ENCODE assay signal across 19 cellular contexts in the genomic region with DNA sequence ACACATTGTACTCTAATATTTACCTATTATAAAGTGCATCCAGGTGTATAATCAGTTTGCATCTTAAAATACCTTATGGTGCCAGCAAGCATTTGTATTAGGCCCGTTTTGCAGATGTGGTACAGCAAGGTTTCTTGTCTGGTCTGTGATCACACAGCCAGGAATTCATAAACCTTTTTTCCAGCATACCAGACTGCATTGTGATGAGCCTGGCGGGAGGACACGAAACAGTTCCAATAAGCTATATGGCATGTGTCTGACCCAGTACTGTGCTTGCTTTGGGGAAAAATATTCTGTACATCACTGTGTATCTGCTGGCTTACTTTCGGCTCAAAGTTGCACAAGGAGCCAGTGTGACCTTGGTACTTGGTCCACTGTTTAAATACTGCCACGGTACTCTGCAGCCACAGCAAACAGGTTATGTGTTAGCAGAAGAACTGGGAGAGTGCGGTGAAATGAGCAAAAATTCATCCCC.
"Had no signal": no experiment of that assay in that cellular context is flagged by ENCODE, and none has a peak within 500 bp of the region (broad histone marks: within the 10 kb centered on the region; RNA-seq: fewer than 3 reads in every experiment).

No MANE protein-coding gene starts in this region.

- H3K4me1 ChIP-seq: foreskin keratinocyte, prostate gland had no signal

- H3K4me3 Mint-ChIP-seq: dendritic cell treated with granulocyte-macrophage colony-stimulating factor and Interleukin-4, amounts not matched to agents 40 ng/mL and 50 ng/mL, for 4 days; natural killer cell treated with Interleukin-12 subunit alpha and Interleukin-12 subunit beta and Interleukin-15 and Interleukin-18, amount 100 ng/mL, for 72 hours had no signal

- DNase-seq: activated CD4-positive, alpha-beta T cell treated with anti-CD3 and anti-CD28 coated beads, Interleukin-2, amount 50 U/mL, for 4 hours; activated CD4-positive, CD25-positive, alpha-beta regulatory T cell treated with anti-CD3 and anti-CD28 coated beads, Interleukin-2, amount 50 U/mL, for 72 hours; activated naive CD4-positive, alpha-beta T cell; activated T-cell treated with anti-CD3 and anti-CD28 coated beads for 4 hours; anterior cingulate cortex; effector memory CD4-positive, alpha-beta T cell; foreskin keratinocyte; glutamatergic neuron; hypothalamus; left ventricle myocardium superior; mesenchymal stem cell; nucleus accumbens; right cardiac atrium; small intestine; stimulated activated naive CD8-positive, alpha-beta T cell treated with anti-CD3 and anti-CD28 coated beads, Interleukin-15, Interleukin-2, amounts not matched to agents 100 U/mL and 50 U/mL, for 24 hours; transverse colon had no signal

- H3K36me3 ChIP-seq: prostate gland, transverse colon had no signal

- H3K27ac ChIP-seq: foreskin keratinocyte, prostate gland, transverse colon had no signal

- FAIRE-seq: small intestine had no signal

- H3K9me3 Mint-ChIP-seq: dendritic cell treated with granulocyte-macrophage colony-stimulating factor and Interleukin-4, amounts not matched to agents 40 ng/mL and 50 ng/mL, for 4 days; natural killer cell treated with Interleukin-12 subunit alpha and Interleukin-12 subunit beta and Interleukin-15 and Interleukin-18, amount 100 ng/mL, for 72 hours had no signal

- H3K27me3 ChIP-seq: foreskin keratinocyte, transverse colon had no signal

- H3K27me3 Mint-ChIP-seq: dendritic cell treated with granulocyte-macrophage colony-stimulating factor and Interleukin-4, amounts not matched to agents 40 ng/mL and 50 ng/mL, for 4 days; natural killer cell treated with Interleukin-12 subunit alpha and Interleukin-12 subunit beta and Interleukin-15 and Interleukin-18, amount 100 ng/mL, for 72 hours had no signal

- H3K4me3 ChIP-seq: prostate gland, transverse colon had no signal

- H3K27ac Mint-ChIP-seq: dendritic cell treated with granulocyte-macrophage colony-stimulating factor and Interleukin-4, amounts not matched to agents 40 ng/mL and 50 ng/mL, for 4 days; natural killer cell treated with Interleukin-12 subunit alpha and Interleukin-12 subunit beta and Interleukin-15 and Interleukin-18, amount 100 ng/mL, for 72 hours had no signal

- H3K9me3 ChIP-seq: prostate gland, transverse colon had no signal

- H3K36me3 Mint-ChIP-seq: natural killer cell treated with Interleukin-12 subunit alpha and Interleukin-12 subunit beta and Interleukin-15 and Interleukin-18, amount 100 ng/mL, for 72 hours had no signal
